ENCODE assay signal across 20 cellular contexts in genomic region chr18:76437011-76437410, GRCh38. TPM values are rescaled to one million over a fixed set of nuclear protein-coding genes. Genes with fewer than 3 reads are reported as not detected.
DNase-seq lines count a peak whose midpoint lies in the region; ATAC-seq and TF ChIP-seq lines count a peak whose summit lies in the region.
"Had no signal": no experiment of that assay in that cellular context is flagged by ENCODE, and none has a peak within 500 bp of the region (broad histone marks: within the 10 kb centered on the region; RNA-seq: fewer than 3 reads in every experiment).

No MANE protein-coding gene starts in this region.

- in situ Hi-C loops in GM13976 (cut with MboI; ENCODE audit: low sequenced_read_pairs, unreplicated experiment): no loop called here

- H3K36me3 Mint-ChIP-seq in CD14-positive monocyte (peaks cover 74 to 97% of the 10 kb centered on the region in 2 donors), WTC11 (peaks cover 20% of the 10 kb centered on the region)

- H3K4me1 Mint-ChIP-seq in CD14-positive monocyte (peaks cover 22% of the 10 kb centered on the region), WTC11 (peaks cover 8% of the 10 kb centered on the region)

- H3K4me3 ChIP-seq in esophagus muscularis mucosa: no peak overlapping the region
- H3K4me3 ChIP-seq: A549; BLaER1 treated with 17β-estradiol and CSF1 and Interleukin-3, amounts not matched to agents 10 nM and 100 nM; HAP-1 had no signal

- 71% methylated on average over 11 of the region's 11 CpGs for WGBS in esophagus muscularis mucosa

- H3K27me3 ChIP-seq in esophagus muscularis mucosa: no peaks in the 10 kb centered on the region
- H3K27me3 ChIP-seq: BLaER1 treated with 17β-estradiol and CSF1 and Interleukin-3, amounts not matched to agents 10 nM and 100 nM had no signal

- POLR2A ChIA-PET in WTC11 (lab: Charles Lee): no interaction called here

- H3K27ac Mint-ChIP-seq in CD14-positive monocyte (peak overlapping the region in 4 of 7 donors; percentile 58 to 72 (median 64)), WTC11 (peak overlapping the region; percentile 42; the same call in 1 of the 2 replicates)

- H3K27me3 Mint-ChIP-seq in CD14-positive monocyte (ENCODE audit: low read depth in 3 of 3) (peaks cover 0 to 3% (median 0%) of the 10 kb centered on the region in 3 donors), WTC11 (ENCODE audit: low read depth) (peaks cover 2% of the 10 kb centered on the region; the same call in 1 of the 2 replicates)

- H3K9me3 ChIP-seq in esophagus muscularis mucosa: no peaks in the 10 kb centered on the region
- H3K9me3 ChIP-seq: A549, HAP-1 had no signal

- peaks cover 0 to 1% (median 0%) of the 10 kb centered on the region in 7 donors for H3K9me3 Mint-ChIP-seq in CD14-positive monocyte
- no peaks in the 10 kb centered on the region for H3K9me3 Mint-ChIP-seq in WTC11

- H3K4me3 Mint-ChIP-seq in CD14-positive monocyte (no peak overlapping the region), WTC11 (no peak overlapping the region)

- no peak for ATAC-seq in WTC11
- ATAC-seq in left cardiac atrium: peak; percentile 45 to 69
- ATAC-seq in GM21423 (IDR thresholded peaks at IDR 0.05; ENCODE audit: unreplicated experiment): no peak
- ATAC-seq: A549, Panc1 had no signal

- H3K27ac ChIP-seq in esophagus muscularis mucosa (replicated peaks in 1 of 4): no peak overlapping the region
- H3K27ac ChIP-seq: A549; BLaER1 treated with 17β-estradiol and CSF1 and Interleukin-3, amounts not matched to agents 10 nM and 100 nM had no signal

- DNase-seq in CD14-positive monocyte (ENCODE audit: low spot score) (no peak), WTC11 (ENCODE audit: low spot score) (no peak), left cardiac atrium (no peak), posterior vena cava (ENCODE audit: low spot score) (peak; percentile 58), NCI-H526 (lab: John Stamatoyannopoulos, UW) (no peak), esophagus muscularis mucosa (ENCODE audit: extremely low spot score) (no peak), GM13976 (ENCODE audit: low spot score) (no peak)
- DNase-seq: DMS 273 treated with DMSO at 0.1 percent for 48 hours, GF-D8, IMR-90, Karpas-422, MM.1S, NCI-H1092 treated with DMSO at 0.1 percent for 48 hours, NCI-H2227 treated with DMSO at 0.1 percent for 48 hours, NCI-H524 had no signal

- intact Hi-C loops in CD14-positive monocyte (cut with micrococcal nuclease): no loop called here
- intact Hi-C loops in left cardiac atrium (cut with DNase I): no loop called here
- intact Hi-C loops in posterior vena cava (cut with DNase I): no loop called here
- intact Hi-C loops in esophagus muscularis mucosa (cut with DNase I): no loop called here

- CTCF ChIA-PET in WTC11 (lab: Charles Lee): interaction anchor here (1.7 to 2.4 kb wide), 2 partner anchors 250 to 272 kb away, joined by 7 read pairs; no protein-coding TSS in a partner anchor

- TF ChIP-seq POLR2A in esophagus muscularis mucosa (IDR thresholded peaks at IDR 0.05; ENCODE audit: low read depth): no peak

- H3K36me3 ChIP-seq in esophagus muscularis mucosa: peaks cover 13 to 46% (median 35%) of the 10 kb centered on the region in 4 donors

- no peak for TF ChIP-seq EP300 in esophagus muscularis mucosa (IDR thresholded peaks at IDR 0.05)

- no peak for TF ChIP-seq CTCF in CD14-positive monocyte (IDR thresholded peaks at IDR 0.05)
- TF ChIP-seq CTCF in WTC11 (IDR thresholded peaks at IDR 0.05): no peak
- TF ChIP-seq CTCF in esophagus muscularis mucosa (IDR thresholded peaks at IDR 0.05): no peak
- no peak for TF ChIP-seq CTCF in GM13976 (IDR thresholded peaks at IDR 0.05; ENCODE audit: borderline replicate concordance, control extremely low read depth, extremely low read depth, insufficient read depth, missing control alignments)

- peaks cover 0 to 54% (median 28%) of the 10 kb centered on the region in 4 donors for H3K4me1 ChIP-seq in esophagus muscularis mucosa
- H3K4me1 ChIP-seq: A549; BLaER1 treated with 17β-estradiol and CSF1 and Interleukin-3, amounts not matched to agents 10 nM and 100 nM; HAP-1 had no signal

TF ChIP-seq in WTC11, 78 proteins besides CTCF, POLR2A, EP300 and RAD21:
- TF ChIP-seq IRF2 (CRISPR knock-in tag; IDR thresholded peaks at IDR 0.05; ENCODE audit: borderline replicate concordance, low read depth) (no peak), MXD4 (CRISPR knock-in tag; IDR thresholded peaks at IDR 0.05; ENCODE audit: borderline replicate concordance) (no peak)

RNA-seq across cellular contexts. Expression of gene ZNF516, which starts 58.0 kb away (rescaled TPM):
- 1 to 10 TPM; 5.0 to 8.6 TPM for polyA plus RNA-seq in CD14-positive monocyte
- 47.3 to 58.6 TPM (median 50.1 TPM) in 3 replicates for total RNA-seq in WTC11 (2021)
- total RNA-seq in left cardiac atrium: 10 to 100 TPM; 14.9 to 15.7 TPM
- total RNA-seq in posterior vena cava: 10 to 100 TPM; 24.3 to 32.5 TPM
- 10 to 100 TPM; 28.5 to 44.9 (median 35.8) TPM for total RNA-seq in esophagus muscularis mucosa

Comparison
In these comparisons a context has a peak if more than half of its experiments do, and no peak if none do; other contexts are left out.
1. ATAC-seq: peak in left cardiac atrium (2 of 2); none in WTC11 (single experiment) and GM21423 (single experiment).